ENCODE assay signal across 7 cellular contexts in genomic region chr10:45201271-45201670, GRCh38.
"Had no signal": no experiment of that assay in that cellular context is flagged by ENCODE, and none has a peak within 500 bp of the region (broad histone marks: within the 10 kb centered on the region; RNA-seq: fewer than 3 reads in every experiment).

No MANE protein-coding gene starts in this region.

- DNase-seq: IMR-90, KBM-7, KG1 had no signal

- H3K9ac ChIP-seq: KMS-11 had no signal

- H3K4me2 ChIP-seq: KMS-11 had no signal

- ATAC-seq: HepG2 had no signal

- FAIRE-seq: HepG2, HTR-8/SVneo had no signal

- H3K27ac ChIP-seq: HL-60, KMS-11 had no signal
